ENCODE assay signal across 30 cellular contexts in genomic region chr3:31667582-31667981, GRCh38.
"Had no signal": no experiment of that assay in that cellular context is flagged by ENCODE, and none has a peak within 500 bp of the region (broad histone marks: within the 10 kb centered on the region; RNA-seq: fewer than 3 reads in every experiment).

No MANE protein-coding gene starts in this region.

- H3K4me1 ChIP-seq: foreskin keratinocyte, gastrocnemius medialis had no signal

- ATAC-seq: gastrocnemius medialis, heart left ventricle, T-helper 17 cell, WTC11 had no signal

- H3K27ac ChIP-seq: brain microvascular endothelial cell, coronary artery, dorsolateral prefrontal cortex, esophagus muscularis mucosa, foreskin keratinocyte, gastrocnemius medialis, heart left ventricle had no signal

- H3K4me3 ChIP-seq: coronary artery, dorsolateral prefrontal cortex, esophagus muscularis mucosa, gastrocnemius medialis, heart left ventricle had no signal

- H3K27me3 ChIP-seq: brain microvascular endothelial cell, dorsolateral prefrontal cortex, esophagus muscularis mucosa, foreskin keratinocyte, gastrocnemius medialis, heart left ventricle had no signal

- H3K36me3 ChIP-seq: gastrocnemius medialis, heart left ventricle had no signal

- H3K9me3 ChIP-seq: esophagus muscularis mucosa, gastrocnemius medialis, heart left ventricle had no signal

- FAIRE-seq: astrocyte, bronchial epithelial cell had no signal

- DNase-seq: activated CD4-positive, alpha-beta memory T cell treated with anti-CD3 and anti-CD28 coated beads, Interleukin-2, amount 10 ng/mL, durations not matched to agents 7 days and 5 days; activated CD4-positive, alpha-beta T cell treated with anti-CD3 and anti-CD28 coated beads for 1 hour; activated CD4-positive, alpha-beta T cell treated with anti-CD3 and anti-CD28 coated beads for 4 hours; activated CD4-positive, alpha-beta T cell treated with anti-CD3 and anti-CD28 coated beads, Interleukin-2, amount 10 ng/mL, durations not matched to agents 7 days and 5 days; activated CD4-positive, alpha-beta T cell treated with anti-CD3 and anti-CD28 coated beads, Interleukin-2, amount 50 U/mL, for 4 hours; activated CD8-positive, alpha-beta memory T cell treated with anti-CD3 and anti-CD28 coated beads, Interleukin-2, amount 50 U/mL, for 48 hours; activated gamma-delta T cell treated with Interleukin-2 at 50 U/mL for 16 hours; activated naive CD4-positive, alpha-beta T cell treated with anti-CD3 and anti-CD28 coated beads, Interleukin-2, amount 50 U/mL, for 16 hours; activated naive CD4-positive, alpha-beta T cell treated with Interleukin-2 at 50 U/mL for 16 hours; activated T-cell treated with anti-CD3 and anti-CD28 coated beads for 4 hours; activated T-cell treated with anti-CD3 and anti-CD28 coated beads, Interleukin-2, amount 50 U/mL, for 24 hours; activated T-cell treated with anti-CD3 and anti-CD28 coated beads, Interleukin-2, amount 50 U/mL, for 72 hours; amniotic stem cell; anterior cingulate cortex; brain microvascular endothelial cell; dorsolateral prefrontal cortex; effector memory CD4-positive, alpha-beta T cell; endodermal cell; erythroblast; gastrocnemius medialis; glutamatergic neuron; heart left ventricle; T-helper 17 cell; T1000 had no signal
